In the genomic region with DNA sequence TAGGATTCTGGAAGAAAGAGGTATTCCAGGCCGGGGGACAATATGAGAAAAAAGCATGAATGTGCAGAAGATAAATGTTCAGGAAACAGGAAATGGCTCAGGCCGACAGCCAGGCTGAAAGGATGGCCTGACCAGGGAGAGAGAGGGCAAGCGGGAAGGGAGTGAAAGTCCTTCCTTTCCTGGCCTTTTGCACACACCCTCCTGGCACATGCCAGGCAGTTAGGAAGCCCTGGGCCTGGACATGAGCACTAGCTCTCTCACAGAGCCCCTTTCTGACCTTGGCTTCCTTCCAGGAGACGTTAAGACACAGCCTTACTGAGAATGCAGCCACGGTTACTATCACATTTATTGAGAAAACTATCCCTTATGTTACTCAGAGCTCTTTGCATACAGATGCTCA, we compare ENCODE assay signal across 1 cellular context.
TF ChIP-seq lines count a peak whose summit lies in the region.

No MANE protein-coding gene starts in this region.

TF ChIP-seq in K562, 482 proteins besides CTCF, POLR2A, EP300 and RAD21 (continued from another document):
- TF ChIP-seq, protein P1, sequence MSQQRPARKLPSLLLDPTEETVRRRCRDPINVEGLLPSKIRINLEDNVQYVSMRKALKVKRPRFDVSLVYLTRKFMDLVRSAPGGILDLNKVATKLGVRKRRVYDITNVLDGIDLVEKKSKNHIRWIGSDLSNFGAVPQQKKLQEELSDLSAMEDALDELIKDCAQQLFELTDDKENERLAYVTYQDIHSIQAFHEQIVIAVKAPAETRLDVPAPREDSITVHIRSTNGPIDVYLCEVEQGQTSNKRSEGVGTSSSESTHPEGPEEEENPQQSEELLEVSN (IDR thresholded peaks at IDR 0.05; ENCODE audit: borderline replicate concordance in 1 of 2, extremely low read depth in 1 of 2, insufficient read depth in 1 of 2, insufficient read length in 1 of 2, low read depth in 1 of 2, low read length in 1 of 2, poor library complexity in 1 of 2, severe bottlenecking in 1 of 2), result no peak
- TF ChIP-seq ELF1 (tag; IDR thresholded peaks at IDR 0.05) (peak; percentile 40; the same call in 1 of the 2 replicates), ARID1B (IDR thresholded peaks at IDR 0.05) (peak; percentile 15; the same call in 1 of the 2 replicates), HNRNPUL1 (IDR thresholded peaks at IDR 0.05; ENCODE audit: low read length) (no peak), JUND (IDR thresholded peaks at IDR 0.05; ENCODE audit: borderline replicate concordance, low read depth, low read length) (no peak), JUND (tag; IDR thresholded peaks at IDR 0.05; ENCODE audit: borderline replicate concordance, low read depth, low read length) (peak; percentile 41; the same call in 1 of the 3 replicates), ZNF778 (CRISPR knock-in tag; IDR thresholded peaks at IDR 0.05) (no peak)
- TF ChIP-seq, protein P2, sequence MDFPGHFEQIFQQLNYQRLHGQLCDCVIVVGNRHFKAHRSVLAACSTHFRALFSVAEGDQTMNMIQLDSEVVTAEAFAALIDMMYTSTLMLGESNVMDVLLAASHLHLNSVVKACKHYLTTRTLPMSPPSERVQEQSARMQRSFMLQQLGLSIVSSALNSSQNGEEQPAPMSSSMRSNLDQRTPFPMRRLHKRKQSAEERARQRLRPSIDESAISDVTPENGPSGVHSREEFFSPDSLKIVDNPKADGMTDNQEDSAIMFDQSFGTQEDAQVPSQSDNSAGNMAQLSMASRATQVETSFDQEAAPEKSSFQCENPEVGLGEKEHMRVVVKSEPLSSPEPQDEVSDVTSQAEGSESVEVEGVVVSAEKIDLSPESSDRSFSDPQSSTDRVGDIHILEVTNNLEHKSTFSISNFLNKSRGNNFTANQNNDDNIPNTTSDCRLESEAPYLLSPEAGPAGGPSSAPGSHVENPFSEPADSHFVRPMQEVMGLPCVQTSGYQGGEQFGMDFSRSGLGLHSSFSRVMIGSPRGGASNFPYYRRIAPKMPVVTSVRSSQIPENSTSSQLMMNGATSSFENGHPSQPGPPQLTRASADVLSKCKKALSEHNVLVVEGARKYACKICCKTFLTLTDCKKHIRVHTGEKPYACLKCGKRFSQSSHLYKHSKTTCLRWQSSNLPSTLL (IDR thresholded peaks at IDR 0.05), result no peak
- TF ChIP-seq, protein P3, sequence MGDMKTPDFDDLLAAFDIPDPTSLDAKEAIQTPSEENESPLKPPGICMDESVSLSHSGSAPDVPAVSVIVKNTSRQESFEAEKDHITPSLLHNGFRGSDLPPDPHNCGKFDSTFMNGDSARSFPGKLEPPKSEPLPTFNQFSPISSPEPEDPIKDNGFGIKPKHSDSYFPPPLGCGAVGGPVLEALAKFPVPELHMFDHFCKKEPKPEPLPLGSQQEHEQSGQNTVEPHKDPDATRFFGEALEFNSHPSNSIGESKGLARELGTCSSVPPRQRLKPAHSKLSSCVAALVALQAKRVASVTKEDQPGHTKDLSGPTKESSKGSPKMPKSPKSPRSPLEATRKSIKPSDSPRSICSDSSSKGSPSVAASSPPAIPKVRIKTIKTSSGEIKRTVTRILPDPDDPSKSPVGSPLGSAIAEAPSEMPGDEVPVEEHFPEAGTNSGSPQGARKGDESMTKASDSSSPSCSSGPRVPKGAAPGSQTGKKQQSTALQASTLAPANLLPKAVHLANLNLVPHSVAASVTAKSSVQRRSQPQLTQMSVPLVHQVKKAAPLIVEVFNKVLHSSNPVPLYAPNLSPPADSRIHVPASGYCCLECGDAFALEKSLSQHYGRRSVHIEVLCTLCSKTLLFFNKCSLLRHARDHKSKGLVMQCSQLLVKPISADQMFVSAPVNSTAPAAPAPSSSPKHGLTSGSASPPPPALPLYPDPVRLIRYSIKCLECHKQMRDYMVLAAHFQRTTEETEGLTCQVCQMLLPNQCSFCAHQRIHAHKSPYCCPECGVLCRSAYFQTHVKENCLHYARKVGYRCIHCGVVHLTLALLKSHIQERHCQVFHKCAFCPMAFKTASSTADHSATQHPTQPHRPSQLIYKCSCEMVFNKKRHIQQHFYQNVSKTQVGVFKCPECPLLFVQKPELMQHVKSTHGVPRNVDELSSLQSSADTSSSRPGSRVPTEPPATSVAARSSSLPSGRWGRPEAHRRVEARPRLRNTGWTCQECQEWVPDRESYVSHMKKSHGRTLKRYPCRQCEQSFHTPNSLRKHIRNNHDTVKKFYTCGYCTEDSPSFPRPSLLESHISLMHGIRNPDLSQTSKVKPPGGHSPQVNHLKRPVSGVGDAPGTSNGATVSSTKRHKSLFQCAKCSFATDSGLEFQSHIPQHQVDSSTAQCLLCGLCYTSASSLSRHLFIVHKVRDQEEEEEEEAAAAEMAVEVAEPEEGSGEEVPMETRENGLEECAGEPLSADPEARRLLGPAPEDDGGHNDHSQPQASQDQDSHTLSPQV (IDR thresholded peaks at IDR 0.05), result peak; percentile 71
- TF ChIP-seq, protein P4, sequence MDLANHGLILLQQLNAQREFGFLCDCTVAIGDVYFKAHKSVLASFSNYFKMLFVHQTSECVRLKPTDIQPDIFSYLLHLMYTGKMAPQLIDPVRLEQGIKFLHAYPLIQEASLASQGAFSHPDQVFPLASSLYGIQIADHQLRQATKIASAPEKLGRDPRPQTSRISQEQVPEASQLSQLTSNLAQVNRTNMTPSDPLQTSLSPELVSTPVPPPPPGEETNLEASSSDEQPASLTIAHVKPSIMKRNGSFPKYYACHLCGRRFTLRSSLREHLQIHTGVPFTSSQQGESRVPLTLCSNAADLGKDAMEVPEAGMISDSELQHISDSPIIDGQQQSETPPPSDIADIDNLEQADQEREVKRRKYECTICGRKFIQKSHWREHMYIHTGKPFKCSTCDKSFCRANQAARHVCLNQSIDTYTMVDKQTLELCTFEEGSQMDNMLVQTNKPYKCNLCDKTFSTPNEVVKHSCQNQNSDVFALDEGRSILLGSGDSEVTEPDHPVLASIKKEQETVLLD (IDR thresholded peaks at IDR 0.05), result peak; percentile 16; the same call in 1 of the 2 replicates
TF ChIP-seq in K562: peak in this region for 16.
